Comparison of ENCODE assay signal across 10 cellular contexts in the genomic region with DNA sequence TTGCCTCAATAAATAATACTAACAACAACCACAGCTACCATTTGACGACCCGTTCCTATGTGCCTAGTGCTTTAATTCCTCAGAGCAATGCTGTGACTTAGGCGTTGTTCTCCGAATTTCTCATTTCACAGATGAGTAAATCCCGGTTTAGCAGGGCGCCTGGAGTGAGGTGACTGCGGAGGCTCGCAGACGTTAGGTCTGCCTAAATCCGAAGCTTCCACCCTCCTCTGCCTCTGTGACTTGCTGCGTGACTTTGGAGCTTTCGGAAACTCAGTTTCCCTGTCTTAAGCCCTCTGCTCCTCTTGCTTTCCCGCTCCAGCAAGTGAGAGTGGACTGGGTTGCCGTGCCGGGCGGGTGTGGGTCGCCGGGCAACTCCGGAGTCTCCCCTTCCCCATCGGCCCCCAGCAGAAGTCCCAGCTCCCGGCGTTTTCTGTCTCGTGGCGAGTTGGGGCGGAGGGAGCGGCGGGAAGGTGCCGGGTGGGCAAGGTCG. TPM values are rescaled to one million over a fixed set of nuclear protein-coding genes. Genes with fewer than 3 reads are reported as not detected.
DNase-seq lines count a peak whose midpoint lies in the region; ATAC-seq and TF ChIP-seq lines count a peak whose summit lies in the region.
"Had no signal": no experiment of that assay in that cellular context is flagged by ENCODE, and none has a peak within 500 bp of the region (broad histone marks: within the 10 kb centered on the region; RNA-seq: fewer than 3 reads in every experiment).

No MANE protein-coding gene starts in this region.

- H3K79me2 ChIP-seq in Loucy (ENCODE audit: insufficient read depth, low read length): no peaks in the 10 kb centered on the region

- peak overlapping the region; percentile 82 for H3K4me3 Mint-ChIP-seq in osteocyte (ENCODE audit: unreplicated experiment)

- intact Hi-C loops in esophagus squamous epithelium (cut with DNase I): loop anchor here (10.0 kb wide), 1 partner anchor 52 kb away; no protein-coding TSS in a partner anchor

- peak overlapping the region; percentile 91 for H3K4me2 ChIP-seq in Loucy (ENCODE audit: low read depth, low read length, poor library complexity, severe bottlenecking)

- no peaks in the 10 kb centered on the region for H3K36me3 Mint-ChIP-seq in osteocyte (ENCODE audit: unreplicated experiment)

- H3K4me1 ChIP-seq in Loucy (ENCODE audit: insufficient read depth, low read length, poor library complexity, severe bottlenecking) (peaks cover 6% of the 10 kb centered on the region), esophagus squamous epithelium (peaks cover 19 to 98% (median 48%) of the 10 kb centered on the region in 3 donors)

- H3K36me3 ChIP-seq in Loucy (ENCODE audit: insufficient read depth, low read length) (no peaks in the 10 kb centered on the region), esophagus squamous epithelium (no peaks in the 10 kb centered on the region)

- no peak overlapping the region; the same call in 1 of the 2 replicates for H2AFZ ChIP-seq in Loucy (ENCODE audit: low read length)

- H3K27ac Mint-ChIP-seq in osteocyte (ENCODE audit: unreplicated experiment): no peak overlapping the region

- H3K4me3 ChIP-seq in AG09309 (ENCODE audit: control insufficient read depth, low read depth, low read length) (peak overlapping the region; percentile 80), Loucy (ENCODE audit: low read length, poor library complexity, severe bottlenecking) (peak overlapping the region; percentile 73), esophagus squamous epithelium (peak overlapping the region; percentile 39 to 92 (median 66))

- H3K27me3 ChIP-seq in Loucy (ENCODE audit: insufficient read depth, low read length, poor library complexity, severe bottlenecking) (peaks cover 28% of the 10 kb centered on the region), esophagus squamous epithelium (peaks cover 0 to 75% (median 2%) of the 10 kb centered on the region in 4 donors)

- no peaks in the 10 kb centered on the region for H3K9me2 ChIP-seq in Loucy (replicated peaks; ENCODE audit: low read depth, low read length)

- WGBS in esophagus squamous epithelium, 2 donors: 16 to 23% methylated on average over 8 to 12 of the region's 29 CpGs

- H3K9me3 Mint-ChIP-seq in osteocyte (ENCODE audit: unreplicated experiment): no peaks in the 10 kb centered on the region

- H3F3A ChIP-seq in Loucy (ENCODE audit: low read depth): no peaks in the 10 kb centered on the region

- H3K9me3 ChIP-seq in Loucy (ENCODE audit: insufficient read depth, low read depth, low read length) (no peaks in the 10 kb centered on the region), esophagus squamous epithelium (no peaks in the 10 kb centered on the region)

- H3K27ac ChIP-seq in esophagus squamous epithelium: peak overlapping the region; percentile 65 to 90 (median 80)

- DNase-seq in AG09309 (ENCODE audit: low read depth) (no peak), esophagus squamous epithelium (lab: John Stamatoyannopoulos, UW) (no peak), osteocyte (ENCODE audit: extremely low spot score, unreplicated experiment) (no peak), cortex of kidney (lab: John Stamatoyannopoulos, UW) (no peak)
- DNase-seq in stimulated activated CD4-positive, alpha-beta T cell treated with anti-CD3 and anti-CD28 coated beads, Interleukin-12 subunit alpha, Interleukin-12 subunit beta, amount 100 ng/mL, for 4 hours: no peak

- H3K4me1 Mint-ChIP-seq in osteocyte (ENCODE audit: unreplicated experiment): peaks cover 51% of the 10 kb centered on the region

- TF ChIP-seq CTCF in AG09309 (IDR thresholded peaks at IDR 0.05; ENCODE audit: control insufficient read depth, insufficient read depth, low read depth, low read length, missing control alignments): no peak
- TF ChIP-seq CTCF in Loucy (conservative IDR thresholded peaks at IDR 0.05; ENCODE audit: low read length): no peak
- TF ChIP-seq CTCF in esophagus squamous epithelium (IDR thresholded peaks at IDR 0.05): no peak
- no peak for TF ChIP-seq CTCF in osteocyte (IDR thresholded peaks at IDR 0.05)

- TF ChIP-seq POLR2A in esophagus squamous epithelium (IDR thresholded peaks at IDR 0.05): no peak

- H3K27me3 Mint-ChIP-seq in osteocyte (ENCODE audit: unreplicated experiment): peaks cover 7% of the 10 kb centered on the region

- no peak for ATAC-seq in GM21619 (IDR thresholded peaks at IDR 0.05; ENCODE audit: unreplicated experiment)
- no peak for ATAC-seq in HG03095 (IDR thresholded peaks at IDR 0.05; ENCODE audit: unreplicated experiment)
- ATAC-seq: activated CD4-positive, CD25-positive, alpha-beta regulatory T cell treated with anti-CD3 and anti-CD28 coated beads, Interleukin-2, amount 50 U/mL, for 24 hours had no signal

- no peak overlapping the region for H3K9ac ChIP-seq in Loucy (ENCODE audit: low read depth, low read length, poor library complexity, severe bottlenecking)

- H4K20me1 ChIP-seq in Loucy (ENCODE audit: insufficient read depth, low read length, poor library complexity, severe bottlenecking): no peaks in the 10 kb centered on the region

RNA-seq across cellular contexts. Expression of a gene that starts 0.7 kb away (rescaled TPM):
- total RNA-seq in esophagus squamous epithelium: 10 to 100 TPM in 2 of 4 donors, 1 to 10 TPM in 2; 2.0 to 24.6 (median 7.6) TPM
- 5.9 and 7.1 TPM in 2 replicates for total RNA-seq in osteocyte

RNA-seq across cellular contexts. Expression of a gene that starts 58.9 kb away (rescaled TPM):
- total RNA-seq in esophagus squamous epithelium (1 to 10 TPM in 3 of 4 donors, under 1 TPM in 1; 0.76 to 6.1 (median 2.1) TPM), osteocyte (not detected in 2 replicates)
- total RNA-seq: HT-29 had no signal
